In the genomic region with DNA sequence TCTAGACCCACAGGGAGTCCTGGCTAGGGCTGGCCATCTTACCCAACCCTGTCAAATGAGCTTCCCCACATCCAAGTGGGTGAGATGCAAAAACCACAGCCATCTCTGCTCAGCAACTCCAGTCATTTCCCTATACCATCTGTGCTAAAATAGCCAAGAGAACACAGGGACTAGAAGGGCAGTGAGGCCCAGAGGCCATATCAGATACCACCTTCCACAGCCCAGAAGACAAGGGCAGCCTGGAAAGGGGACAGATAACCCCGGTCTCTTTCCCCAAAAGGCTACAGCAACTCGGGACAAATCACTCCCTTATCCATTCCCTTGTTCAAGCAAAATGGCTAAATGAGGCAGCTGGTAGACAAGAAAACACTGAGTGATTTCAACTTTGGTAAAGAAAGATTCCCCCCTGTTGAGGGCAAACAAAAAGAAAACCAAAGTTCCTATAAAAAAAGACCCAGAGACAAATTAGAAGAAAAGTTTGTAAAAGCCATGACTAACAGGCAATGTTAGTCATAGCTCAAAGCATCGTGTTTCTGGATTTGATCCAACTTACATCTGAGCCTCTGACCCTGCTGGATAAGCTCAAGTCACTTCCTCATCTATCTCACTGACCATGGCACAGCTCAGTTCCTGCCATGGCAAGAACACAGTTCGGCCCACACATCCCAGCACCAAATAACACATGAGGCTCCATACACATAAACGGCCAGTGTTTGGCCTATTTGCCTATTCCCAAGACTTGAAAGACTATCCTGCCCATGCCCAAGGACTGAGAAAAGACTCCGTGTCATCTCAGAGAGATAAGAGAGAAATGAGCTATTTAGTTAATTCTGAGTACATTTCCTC, we compare ENCODE assay signal across 9 cellular contexts. TPM values are rescaled to one million over a fixed set of nuclear protein-coding genes. Genes with fewer than 3 reads are reported as not detected.
A peak's percentile ranks its signal among the peaks of the same experiment; 100 is the strongest.
DNase-seq lines count a peak whose midpoint lies in the region; TF ChIP-seq lines count a peak whose summit lies in the region.
"Had no signal": no experiment of that assay in that cellular context is flagged by ENCODE, and none has a peak within 500 bp of the region (broad histone marks: within the 10 kb centered on the region; RNA-seq: fewer than 3 reads in every experiment).

No MANE protein-coding gene starts in this region.

- H3K27ac ChIP-seq in left ventricle myocardium inferior (replicated peaks) (peak overlapping the region; percentile 90), subcutaneous abdominal adipose tissue (ENCODE audit: low read depth, low read length) (peak overlapping the region; percentile 86)

- H3K9ac ChIP-seq in subcutaneous abdominal adipose tissue (ENCODE audit: low read length in 5 of 5), result peak overlapping the region in 2 of 5 donors; percentile 61 to 69

- H3K4me3 ChIP-seq in left ventricle myocardium inferior (no peak overlapping the region), subcutaneous abdominal adipose tissue (ENCODE audit: low read depth in 1 of 5, low read length in 5 of 5) (peak overlapping the region in 1 of 5 donors; percentile 41)

- H3K36me3 ChIP-seq in left ventricle myocardium inferior (no peaks in the 10 kb centered on the region), subcutaneous abdominal adipose tissue (ENCODE audit: control insufficient read depth in 5 of 5, insufficient read depth in 5 of 5, low read length in 5 of 5) (no peaks in the 10 kb centered on the region)

- intact Hi-C loops in left ventricle myocardium inferior (cut with micrococcal nuclease), result no loop called here

- H3K4me1 ChIP-seq in left ventricle myocardium inferior (peaks cover 95% of the 10 kb centered on the region), subcutaneous abdominal adipose tissue (ENCODE audit: control insufficient read depth in 5 of 5, insufficient read depth in 5 of 5, low read length in 5 of 5) (peaks cover 27 to 96% (median 82%) of the 10 kb centered on the region in 5 donors)

- TF ChIP-seq CTCF in left ventricle myocardium inferior (IDR thresholded peaks at IDR 0.05; ENCODE audit: borderline replicate concordance), result no peak

- DNase-seq in DMS 273 (lab: John Stamatoyannopoulos, UW; ENCODE audit: unreplicated experiment) (peak; percentile 42), DMS 273 treated with DMSO at 0.1 percent for 48 hours (lab: John Stamatoyannopoulos, UW) (no peak), T1000 (lab: John Stamatoyannopoulos, UW) (peak; percentile 56), left ventricle myocardium inferior (no peak), NCI-H1105 treated with DMSO at 0.1 percent for 48 hours (lab: John Stamatoyannopoulos, UW) (no peak), NCI-H128 (lab: John Stamatoyannopoulos, UW; ENCODE audit: unreplicated experiment) (no peak)
- DNase-seq in activated effector memory CD4-positive, alpha-beta T cell treated with Interleukin-2 at 50 U/mL for 16 hours, result no peak

- H3K27me3 ChIP-seq in left ventricle myocardium inferior (ENCODE audit: low read depth), result no peaks in the 10 kb centered on the region
- H3K27me3 ChIP-seq in subcutaneous abdominal adipose tissue (ENCODE audit: control insufficient read depth in 5 of 5, insufficient read depth in 4 of 5, low read length in 5 of 5), result peaks cover 0 to 4% (median 0%) of the 10 kb centered on the region in 5 donors

- H3K9me3 ChIP-seq in left ventricle myocardium inferior (replicated peaks) (no peaks in the 10 kb centered on the region), subcutaneous abdominal adipose tissue (ENCODE audit: control insufficient read depth in 5 of 5, low read length in 5 of 5) (no peaks in the 10 kb centered on the region)

RNA-seq across cellular contexts. Expression of gene LAMB3, which starts 3.1 kb away (rescaled TPM):
- total RNA-seq in left ventricle myocardium inferior, result 6.5 TPM

RNA-seq across cellular contexts. Expression of gene G0S2, which starts 26.1 kb away (rescaled TPM):
- 307 TPM for total RNA-seq in left ventricle myocardium inferior
- total RNA-seq: B cell had no signal

RNA-seq across cellular contexts. Expression of gene HSD11B1, which starts 55.5 kb away (rescaled TPM):
- total RNA-seq in left ventricle myocardium inferior, result 4.1 TPM
- total RNA-seq: B cell had no signal

Comparison
In these comparisons a context has a peak if more than half of its experiments do, and no peak if none do; other contexts are left out.
1. DNase-seq: peak in DMS 273 (single experiment) and T1000 (single experiment); none in DMS 273 treated with DMSO at 0.1 percent for 48 hours (single experiment), left ventricle myocardium inferior (single experiment), activated effector memory CD4-positive, alpha-beta T cell treated with Interleukin-2 at 50 U/mL for 16 hours (single experiment), NCI-H1105 treated with DMSO at 0.1 percent for 48 hours (single experiment) and NCI-H128 (single experiment).